In genomic region chr18:10624-11184, GRCh38 we compare ENCODE assay signal across 10 cellular contexts. TPM values are rescaled to one million over a fixed set of nuclear protein-coding genes. Genes with fewer than 3 reads are reported as not detected.
DNase-seq lines count a peak whose midpoint lies in the region; ATAC-seq and TF ChIP-seq lines count a peak whose summit lies in the region.
"Not testable (repeated sequence)": the region's sequence is repeated elsewhere in the genome, so short reads cannot be mapped to it uniquely, and the experiment has no call there.
"Had no signal": no experiment of that assay in that cellular context is flagged by ENCODE, and none has a peak within 500 bp of the region (broad histone marks: within the 10 kb centered on the region; RNA-seq: fewer than 3 reads in every experiment).

No MANE protein-coding gene starts in this region.

- TF ChIP-seq POLR2A in adrenal gland (IDR thresholded peaks at IDR 0.05), result not testable (repeated sequence)

- not testable (repeated sequence) for H3K27me3 Mint-ChIP-seq in stimulated activated memory B cell treated with anti-CD40 and anti-IgM and Interleukin-4, amounts not matched to agents 10 μg/mL and 1 μg/mL and 100 μg/mL, for 72 hours

- not testable (repeated sequence) for H3K4me1 ChIP-seq in adrenal gland (replicated peaks in 1 of 2); aorta (ENCODE audit: control insufficient read depth in 1 of 2, insufficient read depth in 2 of 2, low read length in 2 of 2)

- not testable (repeated sequence) for H3K27me3 ChIP-seq in adrenal gland; aorta (ENCODE audit: control insufficient read depth in 1 of 2, insufficient read depth in 2 of 2, low read length in 1 of 2)

- not testable (repeated sequence) for H3K9me3 ChIP-seq in adrenal gland (replicated peaks in 1 of 3); aorta (ENCODE audit: control insufficient read depth, low read length)

- ATAC-seq in SK-N-SH treated with all-trans-retinoic acid at 6 μM for 48 hours (peak; percentile 25; the same call in 1 of the 3 replicates), Right ventricle myocardium superior (ENCODE audit: poor library complexity) (peak; percentile 46), left lobe of liver (peak; percentile 57), omental fat pad (ENCODE audit: low FRiP score) (peak; percentile 73)
- ATAC-seq in stimulated activated memory B cell treated with anti-CD40 and anti-IgM and Interleukin-4, amounts not matched to agents 10 μg/mL and 1 μg/mL and 100 μg/mL, for 72 hours, result peak; percentile 59
- not testable (repeated sequence) for ATAC-seq in aorta (ENCODE audit: low FRiP score)

- 77 to 90% (median 83%) methylated on average over 28 to 46 of the region's 75 CpGs for whole genome bisulfite sequencing in adrenal gland, 4 donors
- WGBS in aorta, 2 donors, result 66 to 77% methylated on average over 25 to 36 of the region's 75 CpGs

- not testable (repeated sequence) for H3K27ac Mint-ChIP-seq in stimulated activated memory B cell treated with anti-CD40 and anti-IgM and Interleukin-4, amounts not matched to agents 10 μg/mL and 1 μg/mL and 100 μg/mL, for 72 hours

- DNase-seq in adrenal gland (peak in 5 of 7 donors; percentile 8 to 36 (median 27)), Right ventricle myocardium superior (peak; percentile 49), aorta (peak; percentile 43 to 71)
- not testable (repeated sequence) for DNase-seq in left lobe of liver (ENCODE audit: low spot score); omental fat pad (ENCODE audit: low spot score)

- TF ChIP-seq CTCF in adrenal gland (IDR thresholded peaks at IDR 0.05); omental fat pad (IDR thresholded peaks at IDR 0.05): not testable (repeated sequence)

- intact Hi-C loops in adrenal gland (cut with DNase I); Right ventricle myocardium superior (cut with DNase I); aorta (cut with DNase I): not testable (repeated sequence)

- not testable (repeated sequence) for H3K9me3 Mint-ChIP-seq in stimulated activated memory B cell treated with anti-CD40 and anti-IgM and Interleukin-4, amounts not matched to agents 10 μg/mL and 1 μg/mL and 100 μg/mL, for 72 hours

- H3K36me3 ChIP-seq in adrenal gland (replicated peaks in 1 of 2); aorta (ENCODE audit: control insufficient read depth in 1 of 2, insufficient read depth in 2 of 2, low read length in 1 of 2): not testable (repeated sequence)

- H3K4me3 Mint-ChIP-seq in stimulated activated memory B cell treated with anti-CD40 and anti-IgM and Interleukin-4, amounts not matched to agents 10 μg/mL and 1 μg/mL and 100 μg/mL, for 72 hours, result not testable (repeated sequence)

- H3K27ac ChIP-seq in adrenal gland; aorta (ENCODE audit: low read depth in 1 of 2, low read length in 2 of 2): not testable (repeated sequence)

- not testable (repeated sequence) for H3K36me3 Mint-ChIP-seq in stimulated activated memory B cell treated with anti-CD40 and anti-IgM and Interleukin-4, amounts not matched to agents 10 μg/mL and 1 μg/mL and 100 μg/mL, for 72 hours

- not testable (repeated sequence) for H3K4me3 ChIP-seq in adrenal gland; aorta (ENCODE audit: low read length in 2 of 2)

- H3K4me1 Mint-ChIP-seq in stimulated activated memory B cell treated with anti-CD40 and anti-IgM and Interleukin-4, amounts not matched to agents 10 μg/mL and 1 μg/mL and 100 μg/mL, for 72 hours, result not testable (repeated sequence)

RNA-seq across cellular contexts. Expression of gene TUBB8B, which starts 38.7 kb away (rescaled TPM):
- 1 to 10 TPM in 2 of 8 donors, not detected in 6; 1.1 to 1.3 TPM for total RNA-seq in adrenal gland
- polyA plus RNA-seq in adrenal gland, result under 1 TPM in 1 of 3 donors, not detected in 2; 0.88 TPM
- total RNA-seq in Right ventricle myocardium superior, result not detected
- not detected for total RNA-seq in left lobe of liver
- not detected for total RNA-seq in omental fat pad
- total RNA-seq in aorta, result not detected
- not detected for polyA plus RNA-seq in aorta
- total RNA-seq: CD4-positive, alpha-beta T cell; Daoy had no signal
- polyA plus RNA-seq: A549 had no signal
